In the genomic region with DNA sequence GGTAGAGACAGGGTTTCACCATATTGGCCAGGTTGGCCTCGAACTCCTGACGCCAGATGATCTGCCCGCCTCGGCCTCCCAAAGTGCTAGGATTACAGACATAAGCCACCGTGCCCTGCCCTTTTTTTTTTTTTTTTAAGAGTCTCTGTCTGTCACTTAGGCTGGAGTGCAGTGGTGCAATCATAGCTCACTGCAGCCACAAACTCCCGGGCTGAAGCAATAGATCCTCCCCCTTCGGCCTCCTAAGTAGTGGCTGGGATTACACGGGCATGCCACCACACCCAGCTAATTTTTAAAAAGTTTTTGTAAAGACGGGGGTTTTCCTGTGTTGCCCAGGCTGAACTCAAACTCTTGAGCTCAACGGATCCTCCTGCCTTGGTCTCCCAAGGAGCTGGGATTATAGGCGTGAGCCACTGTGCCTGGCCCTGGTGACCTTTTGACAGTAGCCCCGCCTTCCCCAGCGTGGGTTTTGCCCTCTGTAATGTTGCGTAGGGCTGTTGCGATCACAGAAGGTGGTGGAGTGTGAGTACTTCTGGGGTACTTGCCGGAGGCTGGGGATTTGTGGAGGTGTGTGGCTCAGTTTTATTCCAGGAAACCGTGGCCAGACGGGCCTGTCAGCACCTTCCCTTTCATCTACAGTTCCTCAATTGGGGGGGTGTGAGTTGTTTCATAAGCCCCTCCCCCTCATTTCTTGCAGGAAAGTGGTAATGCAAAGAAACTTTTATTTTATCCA, we compare ENCODE assay signal across 12 cellular contexts. TPM values are rescaled to one million over a fixed set of nuclear protein-coding genes. Genes with fewer than 3 reads are reported as not detected.
DNase-seq lines count a peak whose midpoint lies in the region; ATAC-seq and TF ChIP-seq lines count a peak whose summit lies in the region.
"Had no signal": no experiment of that assay in that cellular context is flagged by ENCODE, and none has a peak within 500 bp of the region (broad histone marks: within the 10 kb centered on the region; RNA-seq: fewer than 3 reads in every experiment).

No MANE protein-coding gene starts in this region.

- ATAC-seq in activated T-cell treated with anti-CD3 and anti-CD28 coated beads, Interleukin-2, amount 50 U/mL, for 72 hours (replicated peaks in 1 of 2), result peak; percentile 75 to 78
- ATAC-seq in memory B cell (ENCODE audit: low read depth), result no peak

- no peaks in the 10 kb centered on the region for H3K4me1 ChIP-seq in Caco-2

- CTCF ChIA-PET in Caco-2 (lab: Charles Lee), result interaction anchor here (0.5 to 1.0 kb wide), 4 partner anchors 17 to 286 kb away, joined by 3 to 7 read pairs (median 4); no protein-coding TSS in a partner anchor

- peaks cover 0 to 2% (median 0%) of the 10 kb centered on the region in 7 donors for H3K9me3 Mint-ChIP-seq in CD14-positive monocyte
- H3K9me3 Mint-ChIP-seq in activated T-cell treated with anti-CD3 and anti-CD28 coated beads, Interleukin-2, amount 50 U/mL, for 72 hours, result no peaks in the 10 kb centered on the region
- no peaks in the 10 kb centered on the region for H3K9me3 Mint-ChIP-seq in memory B cell
- no peaks in the 10 kb centered on the region for H3K9me3 Mint-ChIP-seq in Caco-2 (ENCODE audit: unreplicated experiment)

- no peak for TF ChIP-seq CTCF in CD14-positive monocyte (IDR thresholded peaks at IDR 0.05)
- TF ChIP-seq CTCF in Caco-2 (IDR thresholded peaks at IDR 0.05; ENCODE audit: insufficient read depth in 1 of 2, low read depth in 1 of 2, low read length in 1 of 2, severe bottlenecking in 1 of 2, unreplicated experiment in 1 of 2), result no peak

- DNase-seq in CD14-positive monocyte (ENCODE audit: low spot score), result peak; percentile 90
- peak; percentile 78 for DNase-seq in KBM-7
- DNase-seq in activated T-cell treated with anti-CD3 and anti-CD28 coated beads, Interleukin-2, amount 50 U/mL, for 72 hours, result peak; percentile 57 to 65
- no peak for DNase-seq in memory B cell (ENCODE audit: low spot score in 2 of 2)
- DNase-seq in erythroblast (lab: John Stamatoyannopoulos, UW), result no peak
- DNase-seq in Caco-2, result no peak
- no peak for DNase-seq in NK-92 treated with Interleukin-12 subunit alpha and Interleukin-12 subunit beta, amount 100 ng/mL, for 24 hours (lab: John Stamatoyannopoulos, UW)
- no peak for DNase-seq in NK-92 (lab: John Stamatoyannopoulos, UW; ENCODE audit: unreplicated experiment)
- DNase-seq: heart right ventricle, NCI-H1417 treated with DMSO at 0.1 percent for 48 hours, SHP77 had no signal

- no peaks in the 10 kb centered on the region for H3K36me3 Mint-ChIP-seq in CD14-positive monocyte
- no peaks in the 10 kb centered on the region for H3K36me3 Mint-ChIP-seq in activated T-cell treated with anti-CD3 and anti-CD28 coated beads, Interleukin-2, amount 50 U/mL, for 72 hours (ENCODE audit: insufficient read depth in 2 of 2)
- H3K36me3 Mint-ChIP-seq in memory B cell, result no peaks in the 10 kb centered on the region
- H3K36me3 Mint-ChIP-seq in Caco-2 (ENCODE audit: insufficient read depth, unreplicated experiment), result no peaks in the 10 kb centered on the region

- no peak for TF ChIP-seq POLR2A in erythroblast (IDR thresholded peaks at IDR 0.05; ENCODE audit: low read length)

- H3K27ac Mint-ChIP-seq in CD14-positive monocyte (peak overlapping the region; percentile 98 to 100 (median 99)), memory B cell (peak overlapping the region; percentile 91), Caco-2 (ENCODE audit: unreplicated experiment) (no peak overlapping the region)
- no peak overlapping the region for H3K27ac Mint-ChIP-seq in activated T-cell treated with anti-CD3 and anti-CD28 coated beads, Interleukin-2, amount 50 U/mL, for 72 hours

- BruUV-seq in Caco-2 (replicated peaks; lab: Mats Ljungman, UMichigan), result no TSS peak

- H3K27me3 Mint-ChIP-seq in CD14-positive monocyte (ENCODE audit: low read depth in 3 of 3) (peaks cover 0 to 18% (median 0%) of the 10 kb centered on the region in 3 donors), memory B cell (no peaks in the 10 kb centered on the region), Caco-2 (ENCODE audit: insufficient read depth, unreplicated experiment) (no peaks in the 10 kb centered on the region)
- H3K27me3 Mint-ChIP-seq in activated T-cell treated with anti-CD3 and anti-CD28 coated beads, Interleukin-2, amount 50 U/mL, for 72 hours (ENCODE audit: low read depth), result peaks cover 4% of the 10 kb centered on the region

- intact Hi-C loops in CD14-positive monocyte (cut with micrococcal nuclease) (loop anchor here in 1 of 2 donors (1.0 to 10.0 kb wide), 2 partner anchors 20 to 112 kb away; partner anchors contain the start of gene MCEMP1), Caco-2 (cut with micrococcal nuclease; ENCODE audit: unreplicated experiment) (no loop called here)

- in situ Hi-C loops in KBM-7 (cut with MboI; ENCODE audit: low pct_unique_long_range_greater_than_20kb, low sequenced_read_pairs), result no loop called here

- H3K4me3 Mint-ChIP-seq in CD14-positive monocyte (peak overlapping the region; percentile 67 to 75), memory B cell (no peak overlapping the region), Caco-2 (ENCODE audit: unreplicated experiment) (no peak overlapping the region)
- peak overlapping the region; percentile 34 to 64 for H3K4me3 Mint-ChIP-seq in activated T-cell treated with anti-CD3 and anti-CD28 coated beads, Interleukin-2, amount 50 U/mL, for 72 hours

- H3K9me3 ChIP-seq in Caco-2, result no peaks in the 10 kb centered on the region
- H3K9me3 ChIP-seq: heart right ventricle, thoracic aorta had no signal

- no peaks in the 10 kb centered on the region for H3K27me3 ChIP-seq in Caco-2 (replicated peaks; ENCODE audit: control insufficient read depth, insufficient read depth, low read length)

- no peaks in the 10 kb centered on the region for H3K36me3 ChIP-seq in Caco-2 (ENCODE audit: control insufficient read depth, insufficient read depth, low read length)
- H3K36me3 ChIP-seq: heart right ventricle, thoracic aorta had no signal

- no peak overlapping the region for H3K4me3 ChIP-seq in Caco-2 (ENCODE audit: low read depth, low read length)
- H3K4me3 ChIP-seq: thoracic aorta had no signal

- POLR2A ChIA-PET in Caco-2 (lab: Charles Lee), result interaction anchor here (0.6 kb wide), 1 partner anchor 34 kb away, joined by 4 read pairs; no protein-coding TSS in a partner anchor

- H3K4me1 Mint-ChIP-seq in CD14-positive monocyte (peaks cover 67% of the 10 kb centered on the region), memory B cell (peaks cover 9% of the 10 kb centered on the region), Caco-2 (ENCODE audit: low read depth, unreplicated experiment) (peaks cover 11% of the 10 kb centered on the region)
- H3K4me1 Mint-ChIP-seq in activated T-cell treated with anti-CD3 and anti-CD28 coated beads, Interleukin-2, amount 50 U/mL, for 72 hours (ENCODE audit: low read depth), result peaks cover 41% of the 10 kb centered on the region

RNA-seq across cellular contexts. Expression of gene RETN, which starts 11.6 kb away (rescaled TPM):
- polyA plus RNA-seq in CD14-positive monocyte, result 100 to 1,000 TPM in 1 of 2 donors, 10 to 100 TPM in 1; 60.0 to 119 TPM
- not detected for total RNA-seq in activated T-cell treated with anti-CD3 and anti-CD28 coated beads, Interleukin-2, amount 50 U/mL, for 72 hours
- not detected in 2 replicates for total RNA-seq in Caco-2 (2022)
- total RNA-seq: thoracic aorta had no signal

RNA-seq across cellular contexts. Expression of gene MCEMP1, which starts 19.7 kb away (rescaled TPM):
- polyA plus RNA-seq in CD14-positive monocyte, result 100 to 1,000 TPM in 1 of 2 donors, 10 to 100 TPM in 1; 79.4 to 104 TPM
- not detected for total RNA-seq in activated T-cell treated with anti-CD3 and anti-CD28 coated beads, Interleukin-2, amount 50 U/mL, for 72 hours
- not detected in 2 replicates for total RNA-seq in Caco-2 (2022)

RNA-seq across cellular contexts. Expression of gene STXBP2, which starts 20.3 kb away (rescaled TPM):
- 100 to 1,000 TPM; 249 to 327 TPM for polyA plus RNA-seq in CD14-positive monocyte
- total RNA-seq in activated T-cell treated with anti-CD3 and anti-CD28 coated beads, Interleukin-2, amount 50 U/mL, for 72 hours, result 100 to 1,000 TPM; 132 TPM
- total RNA-seq in Caco-2 (2022), result 113 and 125 TPM in 2 replicates

RNA-seq across cellular contexts. Expression of gene TRAPPC5, which starts 23.4 kb away (rescaled TPM):
- 100 to 1,000 TPM; 414 to 449 TPM for polyA plus RNA-seq in CD14-positive monocyte
- 10 to 100 TPM; 73.0 to 78.2 TPM for total RNA-seq in activated T-cell treated with anti-CD3 and anti-CD28 coated beads, Interleukin-2, amount 50 U/mL, for 72 hours
- 80.3 and 83.4 TPM in 2 replicates for total RNA-seq in Caco-2 (2022)

RNA-seq across cellular contexts. Expression of gene PCP2, which starts 23.7 kb away (rescaled TPM):
- polyA plus RNA-seq in CD14-positive monocyte, result not detected
- total RNA-seq in activated T-cell treated with anti-CD3 and anti-CD28 coated beads, Interleukin-2, amount 50 U/mL, for 72 hours, result 1 to 10 TPM; 1.9 to 2.2 TPM
- 0.88 and 1.9 TPM in 2 replicates for total RNA-seq in Caco-2 (2022)
- total RNA-seq: thoracic aorta had no signal

Comparison
In these comparisons a context has a peak if more than half of its experiments do, and no peak if none do; other contexts are left out.
1. DNase-seq: peak in CD14-positive monocyte (single experiment), KBM-7 (single experiment) and activated T-cell treated with anti-CD3 and anti-CD28 coated beads, Interleukin-2, amount 50 U/mL, for 72 hours (2 of 2); none in memory B cell (0 of 2), erythroblast (0 of 2), Caco-2 (0 of 2), NK-92 treated with Interleukin-12 subunit alpha and Interleukin-12 subunit beta, amount 100 ng/mL, for 24 hours (single experiment) and NK-92 (single experiment).
2. H3K27ac Mint-ChIP-seq: peak in CD14-positive monocyte (7 of 7) and memory B cell (single experiment); none in activated T-cell treated with anti-CD3 and anti-CD28 coated beads, Interleukin-2, amount 50 U/mL, for 72 hours (single experiment) and Caco-2 (single experiment).
3. H3K4me3 Mint-ChIP-seq: peak in CD14-positive monocyte (2 of 2) and activated T-cell treated with anti-CD3 and anti-CD28 coated beads, Interleukin-2, amount 50 U/mL, for 72 hours (2 of 2); none in memory B cell (single experiment) and Caco-2 (single experiment).